In the genomic region with DNA sequence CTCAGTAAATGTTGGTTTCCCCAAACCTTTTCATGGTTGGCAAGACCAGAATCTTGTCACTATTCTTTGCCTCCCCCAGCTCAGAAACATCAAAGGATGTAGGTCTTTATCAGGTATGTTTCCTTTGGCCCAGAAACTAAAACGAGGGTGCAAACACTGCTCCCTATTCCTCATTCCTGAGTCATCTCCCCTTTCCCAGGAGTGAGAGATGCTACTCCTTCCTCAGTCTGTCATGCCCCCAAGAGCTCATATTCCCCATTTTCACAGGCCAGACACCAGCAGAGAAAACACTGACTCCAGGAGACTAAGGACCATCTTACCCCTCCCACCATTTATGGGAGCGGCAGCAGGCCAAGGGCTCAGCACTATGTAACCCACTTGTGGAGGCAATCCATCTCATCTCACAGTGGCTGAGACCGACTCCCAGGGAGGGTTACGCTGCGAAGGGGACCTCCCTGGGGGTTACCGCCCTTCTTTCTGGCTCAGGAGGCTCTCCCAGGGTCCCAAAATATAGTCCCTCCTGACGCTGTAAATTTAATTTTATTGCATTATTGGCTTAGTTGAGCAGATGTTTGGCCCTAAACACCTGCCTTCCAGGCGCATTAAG, we compare ENCODE assay signal across 9 cellular contexts. TPM values are rescaled to one million over a fixed set of nuclear protein-coding genes. Genes with fewer than 3 reads are reported as not detected.
DNase-seq lines count a peak whose midpoint lies in the region; ATAC-seq and TF ChIP-seq lines count a peak whose summit lies in the region.
"Had no signal": no experiment of that assay in that cellular context is flagged by ENCODE, and none has a peak within 500 bp of the region (broad histone marks: within the 10 kb centered on the region; RNA-seq: fewer than 3 reads in every experiment).

No MANE protein-coding gene starts in this region.

- CTCF ChIA-PET in CD8-positive, alpha-beta memory T cell (lab: Charles Lee): interaction anchor here (0.7 to 2.2 kb wide), 4 partner anchors 30 to 339 kb away, joined by 3 to 6 read pairs (median 4); a partner anchor contains a TSS

- H3K9me3 Mint-ChIP-seq in CD8-positive, alpha-beta memory T cell: no peaks in the 10 kb centered on the region

- no peak for TF ChIP-seq CTCF in breast epithelium (IDR thresholded peaks at IDR 0.05)
- no peak for TF ChIP-seq CTCF in neural cell (IDR thresholded peaks at IDR 0.05; ENCODE audit: poor library complexity, severe bottlenecking)

- H3K79me2 ChIP-seq in neural cell (replicated peaks; ENCODE audit: insufficient read depth, low read length): peaks cover 22% of the 10 kb centered on the region

- DNase-seq in CD8-positive, alpha-beta memory T cell: no peak
- DNase-seq in breast epithelium (ENCODE audit: low spot score in 2 of 2) (no peak), HPDE6-E6E7 (ENCODE audit: extremely low spot score) (no peak), substantia nigra (lab: John Stamatoyannopoulos, UW) (no peak)
- DNase-seq: effector memory CD4-positive, alpha-beta T cell had no signal

- POLR2A ChIA-PET in CD8-positive, alpha-beta memory T cell (lab: Charles Lee): interaction anchor here (0.6 to 1.2 kb wide), 3 partner anchors 17 to 1761 kb away, joined by 3 to 4 read pairs (median 3); a partner anchor contains a TSS

- H3K9me2 ChIP-seq in neural cell (ENCODE audit: insufficient read depth, low read length): no peaks in the 10 kb centered on the region

- no peaks in the 10 kb centered on the region for H3F3A ChIP-seq in neural cell (ENCODE audit: insufficient read depth, low read length, poor library complexity, severe bottlenecking)

- no peaks in the 10 kb centered on the region for H3K27me3 Mint-ChIP-seq in CD8-positive, alpha-beta memory T cell

- H3K27ac ChIP-seq in CD8-positive, alpha-beta memory T cell (ENCODE audit: low read depth, low read length): no peak overlapping the region
- H3K27ac ChIP-seq in KOPT-K1 (ENCODE audit: low read depth, low read length, poor library complexity, severe bottlenecking) (peak overlapping the region; percentile 90), breast epithelium (peak overlapping the region in 1 of 2 donors; percentile 15), neural cell (ENCODE audit: low read length) (no peak overlapping the region), substantia nigra (ENCODE audit: low read depth, low read length, poor library complexity, severe bottlenecking) (no peak overlapping the region)

- H3K4me3 ChIP-seq in CD8-positive, alpha-beta memory T cell (ENCODE audit: low read length): peak overlapping the region; percentile 86
- peak overlapping the region in 2 of 3 donors; percentile 68 to 86 for H3K4me3 ChIP-seq in breast epithelium
- peak overlapping the region; percentile 88 for H3K4me3 ChIP-seq in neural cell (ENCODE audit: low read length)

- TF ChIP-seq POLR2A in breast epithelium (IDR thresholded peaks at IDR 0.05): no peak

- H3K27ac Mint-ChIP-seq in CD8-positive, alpha-beta memory T cell: peak overlapping the region in 5 of 8 donors; percentile 13 to 95 (median 74)

- no peak overlapping the region for H3K9ac ChIP-seq in neural cell (ENCODE audit: low read length)

- peaks cover 0 to 39% (median 0%) of the 10 kb centered on the region in 3 donors for H3K36me3 Mint-ChIP-seq in CD8-positive, alpha-beta memory T cell

- peaks cover 23% of the 10 kb centered on the region for H3K4me1 ChIP-seq in CD8-positive, alpha-beta memory T cell (ENCODE audit: insufficient read depth, low read length)
- H3K4me1 ChIP-seq in breast epithelium: peaks cover 0 to 11% of the 10 kb centered on the region in 2 donors

- H3K4me3 Mint-ChIP-seq in CD8-positive, alpha-beta memory T cell: peak overlapping the region; percentile 90 to 95 (median 94)

- no peak overlapping the region for H2AFZ ChIP-seq in neural cell (ENCODE audit: low read depth, low read length)

- H3K27me3 ChIP-seq in CD8-positive, alpha-beta memory T cell (ENCODE audit: insufficient read depth, low read length, poor library complexity, severe bottlenecking): no peaks in the 10 kb centered on the region
- no peaks in the 10 kb centered on the region for H3K27me3 ChIP-seq in breast epithelium
- H3K27me3 ChIP-seq in neural cell (ENCODE audit: insufficient read depth, low read depth, low read length): no peaks in the 10 kb centered on the region

- H3K4me2 ChIP-seq in neural cell (ENCODE audit: low read length): peak overlapping the region; percentile 88

- H4K20me1 ChIP-seq in neural cell (ENCODE audit: insufficient read depth): no peaks in the 10 kb centered on the region

- H3K9me3 ChIP-seq in CD8-positive, alpha-beta memory T cell (ENCODE audit: low read length): no peaks in the 10 kb centered on the region
- H3K9me3 ChIP-seq in KOPT-K1 (ENCODE audit: insufficient read depth, low read length, poor library complexity, severe bottlenecking) (no peaks in the 10 kb centered on the region), breast epithelium (no peaks in the 10 kb centered on the region), neural cell (ENCODE audit: low read length) (no peaks in the 10 kb centered on the region)

- peaks cover 14% of the 10 kb centered on the region for H3K36me3 ChIP-seq in CD8-positive, alpha-beta memory T cell (ENCODE audit: insufficient read depth, low read length)
- H3K36me3 ChIP-seq in KOPT-K1 (ENCODE audit: insufficient read depth, low read length) (peaks cover 31% of the 10 kb centered on the region), breast epithelium (peaks cover 8% of the 10 kb centered on the region), neural cell (ENCODE audit: insufficient read depth, low read length) (no peaks in the 10 kb centered on the region)

- intact Hi-C loops in breast epithelium (cut with DNase I; ENCODE audit: low total_unique reads): no loop called here

- no peak for TF ChIP-seq EP300 in neural cell (conservative IDR thresholded peaks at IDR 0.05; ENCODE audit: poor library complexity, severe bottlenecking)

- ATAC-seq in GM19463 (IDR thresholded peaks at IDR 0.05; ENCODE audit: unreplicated experiment) (no peak), GM19452 (IDR thresholded peaks at IDR 0.05; ENCODE audit: unreplicated experiment) (no peak)

- peaks cover 35 to 48% (median 40%) of the 10 kb centered on the region in 3 donors for H3K4me1 Mint-ChIP-seq in CD8-positive, alpha-beta memory T cell

- TF ChIP-seq RAD21 in neural cell (conservative IDR thresholded peaks at IDR 0.05): no peak

TF ChIP-seq in neural cell, 6 proteins besides CTCF, POLR2A, EP300 and RAD21:
- no peak for TF ChIP-seq TAF1 (IDR thresholded peaks at IDR 0.05; ENCODE audit: low read depth)
- TF ChIP-seq POLR2AphosphoS5 (IDR thresholded peaks at IDR 0.05): no peak
- no peak for TF ChIP-seq SMC3 (conservative IDR thresholded peaks at IDR 0.05; ENCODE audit: poor library complexity)
- TF ChIP-seq EZH2 (IDR thresholded peaks at IDR 0.05; ENCODE audit: borderline replicate concordance, insufficient read depth, low read length, poor library complexity, severe bottlenecking): no peak
- TF ChIP-seq, protein P1, sequence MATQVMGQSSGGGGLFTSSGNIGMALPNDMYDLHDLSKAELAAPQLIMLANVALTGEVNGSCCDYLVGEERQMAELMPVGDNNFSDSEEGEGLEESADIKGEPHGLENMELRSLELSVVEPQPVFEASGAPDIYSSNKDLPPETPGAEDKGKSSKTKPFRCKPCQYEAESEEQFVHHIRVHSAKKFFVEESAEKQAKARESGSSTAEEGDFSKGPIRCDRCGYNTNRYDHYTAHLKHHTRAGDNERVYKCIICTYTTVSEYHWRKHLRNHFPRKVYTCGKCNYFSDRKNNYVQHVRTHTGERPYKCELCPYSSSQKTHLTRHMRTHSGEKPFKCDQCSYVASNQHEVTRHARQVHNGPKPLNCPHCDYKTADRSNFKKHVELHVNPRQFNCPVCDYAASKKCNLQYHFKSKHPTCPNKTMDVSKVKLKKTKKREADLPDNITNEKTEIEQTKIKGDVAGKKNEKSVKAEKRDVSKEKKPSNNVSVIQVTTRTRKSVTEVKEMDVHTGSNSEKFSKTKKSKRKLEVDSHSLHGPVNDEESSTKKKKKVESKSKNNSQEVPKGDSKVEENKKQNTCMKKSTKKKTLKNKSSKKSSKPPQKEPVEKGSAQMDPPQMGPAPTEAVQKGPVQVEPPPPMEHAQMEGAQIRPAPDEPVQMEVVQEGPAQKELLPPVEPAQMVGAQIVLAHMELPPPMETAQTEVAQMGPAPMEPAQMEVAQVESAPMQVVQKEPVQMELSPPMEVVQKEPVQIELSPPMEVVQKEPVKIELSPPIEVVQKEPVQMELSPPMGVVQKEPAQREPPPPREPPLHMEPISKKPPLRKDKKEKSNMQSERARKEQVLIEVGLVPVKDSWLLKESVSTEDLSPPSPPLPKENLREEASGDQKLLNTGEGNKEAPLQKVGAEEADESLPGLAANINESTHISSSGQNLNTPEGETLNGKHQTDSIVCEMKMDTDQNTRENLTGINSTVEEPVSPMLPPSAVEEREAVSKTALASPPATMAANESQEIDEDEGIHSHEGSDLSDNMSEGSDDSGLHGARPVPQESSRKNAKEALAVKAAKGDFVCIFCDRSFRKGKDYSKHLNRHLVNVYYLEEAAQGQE (IDR thresholded peaks at IDR 0.05; ENCODE audit: borderline replicate concordance): no peak
- TF ChIP-seq MXI1 (conservative IDR thresholded peaks at IDR 0.05; ENCODE audit: poor library complexity, severe bottlenecking): no peak

RNA-seq across cellular contexts. Expression of a gene that starts 1.5 kb away (rescaled TPM):
- 10 to 100 TPM; 55.5 to 56.5 TPM for total RNA-seq in CD8-positive, alpha-beta memory T cell
- polyA plus RNA-seq in CD8-positive, alpha-beta memory T cell: 23.2 TPM
- 10 to 100 TPM; 21.0 to 25.1 (median 22.1) TPM for total RNA-seq in breast epithelium
- polyA plus RNA-seq in neural cell: 3.6 and 4.5 TPM in 2 replicates
- 8.3 and 9.4 TPM in 2 replicates for polyA minus RNA-seq in neural cell

RNA-seq across cellular contexts. Expression of a gene that starts 18.1 kb away (rescaled TPM):
- total RNA-seq in CD8-positive, alpha-beta memory T cell: 10 to 100 TPM in 1 of 2 experiments, 1 to 10 TPM in 1; 7.9 to 12.1 TPM
- 5.2 TPM for polyA plus RNA-seq in CD8-positive, alpha-beta memory T cell
- 1 to 10 TPM; 5.0 to 5.9 (median 5.6) TPM for total RNA-seq in breast epithelium
- 17.0 and 24.1 TPM in 2 replicates for polyA plus RNA-seq in neural cell
- polyA minus RNA-seq in neural cell: 21.5 and 33.8 TPM in 2 replicates

RNA-seq across cellular contexts. Expression of a gene that starts 31.5 kb away (rescaled TPM):
- total RNA-seq in CD8-positive, alpha-beta memory T cell: 10 to 100 TPM; 76.4 to 90.6 TPM
- 97.7 TPM for polyA plus RNA-seq in CD8-positive, alpha-beta memory T cell
- 10 to 100 TPM; 47.5 to 61.1 (median 59.9) TPM for total RNA-seq in breast epithelium
- 231 and 235 TPM in 2 replicates for polyA plus RNA-seq in neural cell
- polyA minus RNA-seq in neural cell: 119 and 123 TPM in 2 replicates

RNA-seq across cellular contexts. Expression of a gene that starts 31.6 kb away (rescaled TPM):
- 10 to 100 TPM; 35.5 to 37.4 TPM for total RNA-seq in CD8-positive, alpha-beta memory T cell
- 24.9 TPM for polyA plus RNA-seq in CD8-positive, alpha-beta memory T cell
- 10 to 100 TPM; 16.5 to 18.4 (median 16.7) TPM for total RNA-seq in breast epithelium
- 20.0 and 24.0 TPM in 2 replicates for polyA plus RNA-seq in neural cell
- 25.7 and 33.6 TPM in 2 replicates for polyA minus RNA-seq in neural cell

RNA-seq across cellular contexts. Expression of a gene that starts 35.9 kb away (rescaled TPM):
- 10 to 100 TPM; 65.1 to 70.5 TPM for total RNA-seq in CD8-positive, alpha-beta memory T cell
- polyA plus RNA-seq in CD8-positive, alpha-beta memory T cell: 8.2 TPM
- total RNA-seq in breast epithelium: 10 to 100 TPM; 21.6 to 33.1 (median 25.6) TPM
- polyA plus RNA-seq in neural cell: 6.4 and 8.3 TPM in 2 replicates
- polyA minus RNA-seq in neural cell: 33.6 and 54.3 TPM in 2 replicates
